1 cellular context compared by ENCODE assay signal in the genomic region with DNA sequence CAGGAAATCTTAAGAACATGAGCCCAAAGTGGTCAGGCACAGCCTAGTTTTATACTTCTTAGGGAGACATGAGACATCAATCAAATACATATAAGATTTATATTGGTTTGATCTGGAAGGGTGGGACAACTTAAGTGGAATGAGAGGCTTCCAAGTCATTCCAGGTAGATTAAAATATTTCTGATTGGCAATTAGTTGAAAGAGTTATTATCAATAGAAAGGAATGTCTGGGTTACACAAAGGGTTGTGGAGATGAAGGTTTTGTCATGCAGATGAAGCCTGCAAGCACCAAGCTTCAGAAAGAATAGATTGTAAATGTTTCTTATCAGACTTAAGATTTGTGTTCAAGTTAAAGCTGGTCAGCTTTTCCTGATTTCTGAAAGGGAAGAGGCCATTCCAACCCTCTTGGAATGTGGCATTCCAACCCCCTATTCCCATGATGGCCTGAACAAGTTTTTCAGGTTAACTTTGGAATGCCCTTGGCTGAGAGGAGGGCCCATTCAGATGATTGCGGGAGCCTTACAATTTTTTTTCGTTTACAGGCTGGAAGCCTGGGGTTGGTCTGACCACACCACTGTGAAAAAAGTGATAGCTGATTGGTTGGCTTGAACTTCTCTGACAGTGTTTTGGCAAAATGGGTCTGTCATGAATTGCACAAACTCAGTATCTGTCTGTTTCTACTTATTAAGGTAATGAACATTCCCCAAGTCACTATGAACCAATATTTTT.
A peak's percentile ranks its signal among the peaks of the same experiment; 100 is the strongest.
TF ChIP-seq lines count a peak whose summit lies in the region.

No MANE protein-coding gene starts in this region.

TF ChIP-seq in GM23338, 12 proteins besides CTCF, POLR2A, EP300 and RAD21 (continued from another document):
- TF ChIP-seq, protein P1, sequence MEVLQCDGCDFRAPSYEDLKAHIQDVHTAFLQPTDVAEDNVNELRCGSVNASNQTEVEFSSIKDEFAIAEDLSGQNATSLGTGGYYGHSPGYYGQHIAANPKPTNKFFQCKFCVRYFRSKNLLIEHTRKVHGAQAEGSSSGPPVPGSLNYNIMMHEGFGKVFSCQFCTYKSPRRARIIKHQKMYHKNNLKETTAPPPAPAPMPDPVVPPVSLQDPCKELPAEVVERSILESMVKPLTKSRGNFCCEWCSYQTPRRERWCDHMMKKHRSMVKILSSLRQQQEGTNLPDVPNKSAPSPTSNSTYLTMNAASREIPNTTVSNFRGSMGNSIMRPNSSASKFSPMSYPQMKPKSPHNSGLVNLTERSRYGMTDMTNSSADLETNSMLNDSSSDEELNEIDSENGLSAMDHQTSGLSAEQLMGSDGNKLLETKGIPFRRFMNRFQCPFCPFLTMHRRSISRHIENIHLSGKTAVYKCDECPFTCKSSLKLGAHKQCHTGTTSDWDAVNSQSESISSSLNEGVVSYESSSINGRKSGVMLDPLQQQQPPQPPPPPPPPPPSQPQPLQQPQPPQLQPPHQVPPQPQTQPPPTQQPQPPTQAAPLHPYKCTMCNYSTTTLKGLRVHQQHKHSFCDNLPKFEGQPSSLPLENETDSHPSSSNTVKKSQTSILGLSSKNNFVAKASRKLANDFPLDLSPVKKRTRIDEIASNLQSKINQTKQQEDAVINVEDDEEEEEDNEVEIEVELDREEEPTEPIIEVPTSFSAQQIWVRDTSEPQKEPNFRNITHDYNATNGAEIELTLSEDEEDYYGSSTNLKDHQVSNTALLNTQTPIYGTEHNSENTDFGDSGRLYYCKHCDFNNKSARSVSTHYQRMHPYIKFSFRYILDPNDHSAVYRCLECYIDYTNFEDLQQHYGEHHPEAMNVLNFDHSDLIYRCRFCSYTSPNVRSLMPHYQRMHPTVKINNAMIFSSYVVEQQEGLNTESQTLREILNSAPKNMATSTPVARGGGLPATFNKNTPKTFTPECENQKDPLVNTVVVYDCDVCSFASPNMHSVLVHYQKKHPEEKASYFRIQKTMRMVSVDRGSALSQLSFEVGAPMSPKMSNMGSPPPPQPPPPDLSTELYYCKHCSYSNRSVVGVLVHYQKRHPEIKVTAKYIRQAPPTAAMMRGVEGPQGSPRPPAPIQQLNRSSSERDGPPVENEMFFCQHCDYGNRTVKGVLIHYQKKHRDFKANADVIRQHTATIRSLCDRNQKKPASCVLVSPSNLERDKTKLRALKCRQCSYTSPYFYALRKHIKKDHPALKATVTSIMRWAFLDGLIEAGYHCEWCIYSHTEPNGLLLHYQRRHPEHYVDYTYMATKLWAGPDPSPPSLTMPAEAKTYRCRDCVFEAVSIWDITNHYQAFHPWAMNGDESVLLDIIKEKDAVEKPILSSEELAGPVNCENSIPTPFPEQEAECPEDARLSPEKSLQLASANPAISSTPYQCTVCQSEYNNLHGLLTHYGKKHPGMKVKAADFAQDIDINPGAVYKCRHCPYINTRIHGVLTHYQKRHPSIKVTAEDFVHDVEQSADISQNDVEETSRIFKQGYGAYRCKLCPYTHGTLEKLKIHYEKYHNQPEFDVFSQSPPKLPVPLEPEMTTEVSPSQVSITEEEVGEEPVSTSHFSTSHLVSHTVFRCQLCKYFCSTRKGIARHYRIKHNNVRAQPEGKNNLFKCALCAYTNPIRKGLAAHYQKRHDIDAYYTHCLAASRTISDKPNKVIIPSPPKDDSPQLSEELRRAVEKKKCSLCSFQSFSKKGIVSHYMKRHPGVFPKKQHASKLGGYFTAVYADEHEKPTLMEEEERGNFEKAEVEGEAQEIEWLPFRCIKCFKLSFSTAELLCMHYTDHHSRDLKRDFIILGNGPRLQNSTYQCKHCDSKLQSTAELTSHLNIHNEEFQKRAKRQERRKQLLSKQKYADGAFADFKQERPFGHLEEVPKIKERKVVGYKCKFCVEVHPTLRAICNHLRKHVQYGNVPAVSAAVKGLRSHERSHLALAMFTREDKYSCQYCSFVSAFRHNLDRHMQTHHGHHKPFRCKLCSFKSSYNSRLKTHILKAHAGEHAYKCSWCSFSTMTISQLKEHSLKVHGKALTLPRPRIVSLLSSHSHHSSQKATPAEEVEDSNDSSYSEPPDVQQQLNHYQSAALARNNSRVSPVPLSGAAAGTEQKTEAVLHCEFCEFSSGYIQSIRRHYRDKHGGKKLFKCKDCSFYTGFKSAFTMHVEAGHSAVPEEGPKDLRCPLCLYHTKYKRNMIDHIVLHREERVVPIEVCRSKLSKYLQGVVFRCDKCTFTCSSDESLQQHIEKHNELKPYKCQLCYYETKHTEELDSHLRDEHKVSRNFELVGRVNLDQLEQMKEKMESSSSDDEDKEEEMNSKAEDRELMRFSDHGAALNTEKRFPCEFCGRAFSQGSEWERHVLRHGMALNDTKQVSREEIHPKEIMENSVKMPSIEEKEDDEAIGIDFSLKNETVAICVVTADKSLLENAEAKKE (CRISPR knock-in tag; IDR thresholded peaks at IDR 0.05) = peak; percentile 76
- no peak for TF ChIP-seq ZNF331 (CRISPR knock-in tag; IDR thresholded peaks at IDR 0.05; ENCODE audit: low read depth)
- TF ChIP-seq POLR2AphosphoS5 (IDR thresholded peaks at IDR 0.05; ENCODE audit: low read depth) = 0 out of 2 replicates have a peak, but pooled peaks have one; percentile 6
